Comparison of ENCODE assay signal across 26 cellular contexts in genomic region chr20:58608096-58608840, GRCh38.
"Had no signal": no experiment of that assay in that cellular context is flagged by ENCODE, and none has a peak within 500 bp of the region (broad histone marks: within the 10 kb centered on the region; RNA-seq: fewer than 3 reads in every experiment).

No MANE protein-coding gene starts in this region.

- H3K27ac ChIP-seq: dorsolateral prefrontal cortex, epithelial cell of prostate, gastroesophageal sphincter, heart right ventricle, left lung, psoas muscle, sigmoid colon, thoracic aorta, tibial nerve, vagina had no signal

- H3K27me3 Mint-ChIP-seq: stimulated activated naive CD8-positive, alpha-beta T cell treated with anti-CD3 and anti-CD28 coated beads, Interleukin-15, Interleukin-2, amounts not matched to agents 100 ng/mL and 50 ng/mL, for 24 hours had no signal

- H3K9me3 ChIP-seq: gastroesophageal sphincter, left lung, mucosa of descending colon, psoas muscle, sigmoid colon, thoracic aorta, vagina had no signal

- H3K9me3 Mint-ChIP-seq: endodermal cell; mesothelial cell of epicardium; natural killer cell treated with Interleukin-12 subunit alpha and Interleukin-12 subunit beta and Interleukin-15 and Interleukin-18, amount 100 ng/mL, for 72 hours; neural crest cell; stimulated activated naive B cell treated with anti-CD40 and anti-IgM and Interleukin-4, amounts not matched to agents 10 μg/mL and 1 μg/mL and 100 μg/mL, for 72 hours; stimulated activated naive CD8-positive, alpha-beta T cell treated with anti-CD3 and anti-CD28 coated beads, Interleukin-15, Interleukin-2, amounts not matched to agents 100 ng/mL and 50 ng/mL, for 24 hours had no signal

- H3K36me3 ChIP-seq: gastroesophageal sphincter, heart right ventricle, left lung, sigmoid colon, thoracic aorta, tibial nerve, vagina had no signal

- ATAC-seq: esophagus mucosa; gastroesophageal sphincter; heart right ventricle; left cardiac atrium; left lung; mucosa of descending colon; natural killer cell treated with Interleukin-12 subunit alpha and Interleukin-12 subunit beta and Interleukin-15 and Interleukin-18, amount 100 ng/mL, for 72 hours; psoas muscle; right cardiac atrium; stimulated activated naive B cell treated with anti-CD40 and anti-IgM and Interleukin-4, amounts not matched to agents 10 μg/mL and 1 μg/mL and 100 μg/mL, for 72 hours had no signal

- H3K4me3 Mint-ChIP-seq: endodermal cell; mesothelial cell of epicardium; naive B cell; natural killer cell treated with Interleukin-12 subunit alpha and Interleukin-12 subunit beta and Interleukin-15 and Interleukin-18, amount 100 ng/mL, for 72 hours; neural crest cell; stimulated activated naive B cell treated with anti-CD40 and anti-IgM and Interleukin-4, amounts not matched to agents 10 μg/mL and 1 μg/mL and 100 μg/mL, for 72 hours; stimulated activated naive CD8-positive, alpha-beta T cell treated with anti-CD3 and anti-CD28 coated beads, Interleukin-15, Interleukin-2, amounts not matched to agents 100 ng/mL and 50 ng/mL, for 24 hours had no signal

- H3K4me3 ChIP-seq: dorsolateral prefrontal cortex, gastroesophageal sphincter, heart right ventricle, left lung, mucosa of descending colon, psoas muscle, sigmoid colon, thoracic aorta, tibial nerve, vagina had no signal

- H3K36me3 Mint-ChIP-seq: mesothelial cell of epicardium; naive B cell; natural killer cell treated with Interleukin-12 subunit alpha and Interleukin-12 subunit beta and Interleukin-15 and Interleukin-18, amount 100 ng/mL, for 72 hours; stimulated activated naive B cell treated with anti-CD40 and anti-IgM and Interleukin-4, amounts not matched to agents 10 μg/mL and 1 μg/mL and 100 μg/mL, for 72 hours had no signal

- H3K4me1 ChIP-seq: left lung, psoas muscle had no signal

- DNase-seq: dorsolateral prefrontal cortex; effector CD8-positive, alpha-beta T cell; endodermal cell; foreskin fibroblast; heart right ventricle; hippocampal formation; left cardiac atrium; left lung; mesenchymal stem cell; mucosa of descending colon; naive B cell; nucleus accumbens; right cardiac atrium; sigmoid colon; stimulated activated naive B cell treated with anti-CD40 and anti-IgM and Interleukin-4, amounts not matched to agents 10 μg/mL and 1 μg/mL and 100 μg/mL, for 72 hours had no signal

- H3K4me1 Mint-ChIP-seq: naive B cell; stimulated activated naive B cell treated with anti-CD40 and anti-IgM and Interleukin-4, amounts not matched to agents 10 μg/mL and 1 μg/mL and 100 μg/mL, for 72 hours had no signal

- H3K27me3 ChIP-seq: dorsolateral prefrontal cortex, gastroesophageal sphincter, sigmoid colon, tibial nerve, vagina had no signal

- H3K27ac Mint-ChIP-seq: endodermal cell; mesothelial cell of epicardium; natural killer cell treated with Interleukin-12 subunit alpha and Interleukin-12 subunit beta and Interleukin-15 and Interleukin-18, amount 100 ng/mL, for 72 hours; stimulated activated naive B cell treated with anti-CD40 and anti-IgM and Interleukin-4, amounts not matched to agents 10 μg/mL and 1 μg/mL and 100 μg/mL, for 72 hours; stimulated activated naive CD8-positive, alpha-beta T cell treated with anti-CD3 and anti-CD28 coated beads, Interleukin-15, Interleukin-2, amounts not matched to agents 100 ng/mL and 50 ng/mL, for 24 hours had no signal
